ENCODE assay signal across 8 cellular contexts in genomic region chr16:58336332-58337089, GRCh38. TPM values are rescaled to one million over a fixed set of nuclear protein-coding genes. Genes with fewer than 3 reads are reported as not detected.
DNase-seq lines count a peak whose midpoint lies in the region; ATAC-seq, FAIRE-seq and TF ChIP-seq lines count a peak whose summit lies in the region.

No MANE protein-coding gene starts in this region.

- H3K36me3 ChIP-seq in NT2/D1 (ENCODE audit: insufficient read depth, insufficient read length, low read length) (no peaks in the 10 kb centered on the region), mucosa of descending colon (ENCODE audit: low read depth) (no peaks in the 10 kb centered on the region)

- intact Hi-C loops in mucosa of descending colon (cut with DNase I, micrococcal nuclease): loop anchor here (5.0 to 10.0 kb wide), 2 partner anchors 151 to 418 kb away; no protein-coding TSS in a partner anchor

- no peak overlapping the region for H3K4me3 ChIP-seq in NT2/D1 (ENCODE audit: insufficient read length, low read depth)
- H3K4me3 ChIP-seq in mucosa of descending colon: no peak overlapping the region

- TF ChIP-seq CTCF in mucosa of descending colon (IDR thresholded peaks at IDR 0.05): peak; percentile 90

- H3K4me1 ChIP-seq in NT2/D1 (ENCODE audit: insufficient read depth, insufficient read length) (peaks cover 2% of the 10 kb centered on the region), mucosa of descending colon (ENCODE audit: low read depth) (no peaks in the 10 kb centered on the region)

- H3K9me3 ChIP-seq in NT2/D1 (ENCODE audit: insufficient read depth, low read length) (no peaks in the 10 kb centered on the region), mucosa of descending colon (no peaks in the 10 kb centered on the region)

- H3K9ac ChIP-seq in NT2/D1 (ENCODE audit: insufficient read length, low read depth): no peak overlapping the region

- peak; percentile 96 for FAIRE-seq in GM19239 (lab: Jason Lieb, UNC)

- ATAC-seq in HG03565 (IDR thresholded peaks at IDR 0.05; ENCODE audit: unreplicated experiment): peak; percentile 76
- ATAC-seq in mucosa of descending colon: peak; percentile 96

- no peaks in the 10 kb centered on the region for H3K27me3 ChIP-seq in NT2/D1 (ENCODE audit: insufficient read depth, insufficient read length)

- DNase-seq in C1 segment of cervical spinal cord (lab: John Stamatoyannopoulos, UW) (peak in 12 of 14 donors; percentile 21 to 78 (median 60)), GM19239 (ENCODE audit: insufficient read length, low spot score) (peak; percentile 58), NT2/D1 (ENCODE audit: low read depth, low spot score) (peak; percentile 74), epidermal melanocyte (ENCODE audit: insufficient read length, low spot score) (peak; percentile 60), mucosa of descending colon (peak; percentile 65 to 96 (median 89))
- DNase-seq in activated CD8-positive, alpha-beta memory T cell treated with anti-CD3 and anti-CD28 coated beads, Interleukin-2, amount 50 U/mL, for 1 hour (ENCODE audit: extremely low read depth): peak; percentile 26
- peak; percentile 58 to 87 for DNase-seq in stimulated activated CD8-positive, alpha-beta memory T cell treated with anti-CD3 and anti-CD28 coated beads, Interleukin-4, amount 100 ng/mL, for 4 hours (ENCODE audit: low read depth in 2 of 2, low spot score in 1 of 2)

RNA-seq across cellular contexts. Expression of gene PRSS54, which starts 41.7 kb away (rescaled TPM):
- total RNA-seq in mucosa of descending colon: not detected

RNA-seq across cellular contexts. Expression of gene GINS3, which starts 55.8 kb away (rescaled TPM):
- total RNA-seq in mucosa of descending colon: 1 to 10 TPM; 2.6 to 5.2 (median 4.0) TPM

Comparison
In these comparisons a context has a peak if more than half of its experiments do, and no peak if none do; other contexts are left out.
1. DNase-seq: peak in every context shown above with its lines; median percentile 89 in mucosa of descending colon; 74 in NT2/D1; 72 in stimulated activated CD8-positive, alpha-beta memory T cell treated with anti-CD3 and anti-CD28 coated beads, Interleukin-4, amount 100 ng/mL, for 4 hours; 60 in epidermal melanocyte; 60 in C1 segment of cervical spinal cord; 58 in GM19239; 26 in activated CD8-positive, alpha-beta memory T cell treated with anti-CD3 and anti-CD28 coated beads, Interleukin-2, amount 50 U/mL, for 1 hour.